20 cellular contexts compared by ENCODE assay signal in genomic region chr2:158498749-158499136, GRCh38. TPM values are rescaled to one million over a fixed set of nuclear protein-coding genes. Genes with fewer than 3 reads are reported as not detected.
DNase-seq lines count a peak whose midpoint lies in the region; ATAC-seq and TF ChIP-seq lines count a peak whose summit lies in the region.
"Had no signal": no experiment of that assay in that cellular context is flagged by ENCODE, and none has a peak within 500 bp of the region (broad histone marks: within the 10 kb centered on the region; RNA-seq: fewer than 3 reads in every experiment).

No MANE protein-coding gene starts in this region.

- no peak for ATAC-seq in GM18861 (IDR thresholded peaks at IDR 0.05; ENCODE audit: unreplicated experiment)

- H3K27ac ChIP-seq in endodermal cell (ENCODE audit: low read depth, low read length) (no peak overlapping the region), mesodermal cell (ENCODE audit: low read depth, low read length, severe bottlenecking) (peak overlapping the region; percentile 17)
- H3K27ac ChIP-seq: BLaER1, SK-N-MC had no signal

- no peaks in the 10 kb centered on the region for H3K9me3 Mint-ChIP-seq in Caco-2 (ENCODE audit: unreplicated experiment)
- H3K9me3 Mint-ChIP-seq in HFFc6, result no peaks in the 10 kb centered on the region
- no peaks in the 10 kb centered on the region for H3K9me3 Mint-ChIP-seq in endodermal cell
- H3K9me3 Mint-ChIP-seq: CD4-positive, alpha-beta memory T cell had no signal

- H3K36me3 Mint-ChIP-seq in Caco-2 (ENCODE audit: insufficient read depth, unreplicated experiment) (peaks cover 31% of the 10 kb centered on the region), HFFc6 (ENCODE audit: low read depth) (0 out of 2 replicates have a peak, but pooled peaks cover 5% of the 10 kb centered on the region), endodermal cell (ENCODE audit: low read depth) (no peaks in the 10 kb centered on the region)

- no TSS peak for BruUV-seq in Caco-2 (replicated peaks; lab: Mats Ljungman, UMichigan)

- H3K4me1 ChIP-seq in Caco-2 (peaks cover 40% of the 10 kb centered on the region), endodermal cell (ENCODE audit: control insufficient read depth, insufficient read depth, low read length) (no peaks in the 10 kb centered on the region), mesodermal cell (ENCODE audit: control insufficient read depth, insufficient read depth, low read length, poor library complexity, severe bottlenecking) (peaks cover 20% of the 10 kb centered on the region)
- H3K4me1 ChIP-seq: BLaER1 had no signal

- H3K4me1 Mint-ChIP-seq in Caco-2 (ENCODE audit: low read depth, unreplicated experiment) (peaks cover 40% of the 10 kb centered on the region), HFFc6 (ENCODE audit: low read depth) (peaks cover 92% of the 10 kb centered on the region), endodermal cell (peaks cover 13% of the 10 kb centered on the region)

- no peaks in the 10 kb centered on the region for H3K27me3 Mint-ChIP-seq in Caco-2 (ENCODE audit: insufficient read depth, unreplicated experiment)
- H3K27me3 Mint-ChIP-seq in HFFc6 (ENCODE audit: insufficient read depth), result no peaks in the 10 kb centered on the region
- no peaks in the 10 kb centered on the region for H3K27me3 Mint-ChIP-seq in endodermal cell (ENCODE audit: insufficient read depth)
- H3K27me3 Mint-ChIP-seq: CD4-positive, alpha-beta memory T cell had no signal

- no peak overlapping the region for H3K9ac ChIP-seq in endodermal cell (ENCODE audit: extremely low read depth, low read length, poor library complexity, severe bottlenecking)
- H3K9ac ChIP-seq: BLaER1 had no signal

- H3K27me3 ChIP-seq in Caco-2 (replicated peaks; ENCODE audit: control insufficient read depth, insufficient read depth, low read length), result no peaks in the 10 kb centered on the region
- no peaks in the 10 kb centered on the region for H3K27me3 ChIP-seq in endodermal cell (ENCODE audit: control insufficient read depth, insufficient read depth, low read length, poor library complexity, severe bottlenecking)
- H3K27me3 ChIP-seq: BLaER1 had no signal

- WGBS in endodermal cell (ENCODE audit: insufficient coverage in 1 of 2, insufficient read length in 1 of 2), 2 experiments, result 85 to 89% methylated on average over 2 to 3 of the region's 3 CpGs
- WGBS in mesodermal cell (ENCODE audit: insufficient coverage in 2 of 2), 2 experiments, result 83 to 100% methylated on average over 1 of the region's 3 CpGs

- intact Hi-C loops in Caco-2 (cut with micrococcal nuclease; ENCODE audit: unreplicated experiment), result no loop called here

- CTCF ChIA-PET in Caco-2 (lab: Charles Lee), result interaction anchor here (0.7 kb wide), 1 partner anchor 14 kb away, joined by 11 read pairs; no protein-coding TSS in a partner anchor

- TF ChIP-seq CTCF in Caco-2 (IDR thresholded peaks at IDR 0.05; ENCODE audit: insufficient read depth in 1 of 2, low read depth in 1 of 2, low read length in 1 of 2, severe bottlenecking in 1 of 2, unreplicated experiment in 1 of 2), result peak in 1 of 2 experiments; percentile 9
- TF ChIP-seq CTCF in HFFc6 (IDR thresholded peaks at IDR 0.05), result no peak
- peak; percentile 33 for TF ChIP-seq CTCF in endodermal cell (conservative IDR thresholded peaks at IDR 0.05)

- H3K9me3 ChIP-seq in Caco-2, result no peaks in the 10 kb centered on the region
- no peaks in the 10 kb centered on the region for H3K9me3 ChIP-seq in endodermal cell (ENCODE audit: control insufficient read depth, low read length)
- no peaks in the 10 kb centered on the region for H3K9me3 ChIP-seq in mesodermal cell (ENCODE audit: control insufficient read depth, low read length)
- H3K9me3 ChIP-seq: BLaER1 had no signal

- H3K4me3 Mint-ChIP-seq in Caco-2 (ENCODE audit: unreplicated experiment), result no peak overlapping the region
- no peak overlapping the region for H3K4me3 Mint-ChIP-seq in HFFc6
- no peak overlapping the region for H3K4me3 Mint-ChIP-seq in endodermal cell
- H3K4me3 Mint-ChIP-seq: CD4-positive, alpha-beta memory T cell had no signal

- H3K4me3 ChIP-seq in Caco-2 (ENCODE audit: low read depth, low read length) (no peak overlapping the region), endodermal cell (ENCODE audit: low read length) (no peak overlapping the region), mesodermal cell (ENCODE audit: extremely low read depth, insufficient read depth, low read length, poor library complexity, severe bottlenecking) (no peak overlapping the region)
- H3K4me3 ChIP-seq: BLaER1, SK-N-MC had no signal

- DNase-seq in Caco-2 (no peak), HFFc6 (no peak), endodermal cell (no peak), SIG-M5 treated with dmso at 0.1 percent for 504 hours (lab: John Stamatoyannopoulos, UW; ENCODE audit: unreplicated experiment) (no peak), glomerular visceral epithelial cell (ENCODE audit: extremely low spot score) (no peak), HT-29 (ENCODE audit: low spot score) (no peak)
- DNase-seq: Calu3; CD4-positive, alpha-beta memory T cell; H7; NCI-H1092 treated with DMSO at 0.1 percent for 48 hours; NCI-H146; NCI-H2081; NCI-H446 treated with DMSO at 0.1 percent for 48 hours; NCI-H69; NK-92 treated with Interleukin-12 subunit alpha and Interleukin-12 subunit beta, amount 100 ng/mL, for 24 hours; Right ventricle myocardium superior had no signal

- H3K27ac Mint-ChIP-seq in Caco-2 (ENCODE audit: unreplicated experiment) (peak overlapping the region; percentile 57), HFFc6 (peak overlapping the region; percentile 71), endodermal cell (no peak overlapping the region)
- H3K27ac Mint-ChIP-seq: CD4-positive, alpha-beta memory T cell had no signal

- POLR2A ChIA-PET in Caco-2 (lab: Charles Lee), result no interaction called here

- H3K36me3 ChIP-seq in Caco-2 (ENCODE audit: control insufficient read depth, insufficient read depth, low read length) (no peaks in the 10 kb centered on the region), endodermal cell (ENCODE audit: control insufficient read depth, insufficient read depth, low read length) (no peaks in the 10 kb centered on the region), mesodermal cell (ENCODE audit: control insufficient read depth, insufficient read depth, low read length) (no peaks in the 10 kb centered on the region)
- H3K36me3 ChIP-seq: BLaER1 had no signal

RNA-seq across cellular contexts. Expression of gene PKP4, which starts 42.0 kb away (rescaled TPM):
- total RNA-seq in Caco-2 (2022), result 140 and 147 TPM in 2 replicates
- total RNA-seq in HFFc6 (2021; fragmentation: NEBNext Ultra II Directional; extraction: Animal tissue kit (Norgen Biotek cat#: 25700)), result 10 to 100 TPM; 35.9 to 48.9 (median 43.5) TPM
- 100 to 1,000 TPM in 1 of 2 donors, 10 to 100 TPM in 1; 90.5 to 102 TPM for total RNA-seq in endodermal cell
- polyA plus RNA-seq in endodermal cell (2013, experiment 1 of 2), result 49.9 TPM
- 49.3 TPM for polyA plus RNA-seq in endodermal cell (2013, experiment 2 of 2)
- polyA plus RNA-seq in mesodermal cell (2013, experiment 1 of 2), result 42.5 TPM
- 39.2 TPM for polyA plus RNA-seq in mesodermal cell (2013, experiment 2 of 2)
- total RNA-seq in HT-29 (2014; rRNA removed; shearing (Covaris generic)), result 111 and 112 TPM in 2 replicates

RNA-seq across cellular contexts. Expression of gene CCDC148, which starts 42.2 kb away (rescaled TPM):
- total RNA-seq in Caco-2 (2022) (5.3 and 6.3 TPM in 2 replicates), endodermal cell (1 to 10 TPM; 2.7 to 5.0 TPM)
- total RNA-seq in HFFc6 (2021; fragmentation: NEBNext Ultra II Directional; extraction: Animal tissue kit (Norgen Biotek cat#: 25700)), result 1 to 10 TPM in 2 of 6 experiments, under 1 TPM in 4; 0.66 to 1.3 (median 0.84) TPM
- polyA plus RNA-seq in endodermal cell (2013, experiment 1 of 2), result 2.2 TPM
- polyA plus RNA-seq in endodermal cell (2013, experiment 2 of 2), result 2.3 TPM
- 1.5 TPM for polyA plus RNA-seq in mesodermal cell (2013, experiment 1 of 2)
- 2.1 TPM for polyA plus RNA-seq in mesodermal cell (2013, experiment 2 of 2)
- 1.4 and 5.5 TPM in 2 replicates for total RNA-seq in HT-29 (2014; rRNA removed; shearing (Covaris generic))
- total RNA-seq: CD4-positive, alpha-beta memory T cell had no signal
- polyA plus RNA-seq: CD4-positive, alpha-beta memory T cell had no signal
